ENCODE assay signal across 1 cellular context in the genomic region with DNA sequence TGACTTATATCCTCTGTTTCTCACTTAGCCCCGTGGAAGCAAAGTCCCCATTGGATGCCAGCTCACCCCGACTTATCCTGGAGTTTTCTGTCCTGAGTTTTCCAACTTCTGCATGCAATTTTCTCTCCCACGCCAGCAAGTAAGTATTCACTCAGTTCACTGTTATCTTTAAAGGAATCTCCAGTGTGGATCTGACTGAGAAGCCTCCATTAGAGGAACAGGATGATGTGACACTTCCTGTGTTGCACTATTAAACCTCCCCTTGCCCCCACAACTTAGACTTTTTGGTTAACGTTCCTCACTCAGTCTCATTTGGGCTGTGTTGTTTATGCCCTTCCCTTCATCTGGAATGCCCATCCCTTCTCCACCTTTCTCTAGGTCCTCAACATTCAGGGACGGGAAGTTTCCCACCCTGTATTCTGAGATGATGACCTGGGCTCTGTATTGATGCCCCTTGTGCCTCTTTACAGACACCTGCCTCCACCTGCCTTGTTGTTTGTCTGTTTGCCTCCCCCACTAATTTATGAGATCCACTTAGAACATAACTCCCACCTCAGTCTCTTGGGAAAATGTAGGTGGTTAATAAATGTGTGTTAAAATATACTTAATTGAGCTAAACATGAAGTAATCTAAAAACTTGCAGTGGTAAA.
TF ChIP-seq lines count a peak whose summit lies in the region.

No MANE protein-coding gene starts in this region.

TF ChIP-seq in K562, 482 proteins besides CTCF, POLR2A, EP300 and RAD21 (continued from another document and continues in another):
- TF ChIP-seq CBX5 (IDR thresholded peaks at IDR 0.05; ENCODE audit: borderline replicate concordance, low read depth) (0 out of 2 replicates have a peak, but pooled peaks have one; percentile 43), NFE2L1 (tag; IDR thresholded peaks at IDR 0.05; ENCODE audit: borderline replicate concordance, low read depth) (no peak), ZNF324 (CRISPR knock-in tag; IDR thresholded peaks at IDR 0.05) (no peak), CCNT2 (IDR thresholded peaks at IDR 0.05; ENCODE audit: borderline replicate concordance, extremely low read depth, insufficient read length, low read depth, low read length) (no peak), ELK1 (CRISPR knock-in tag; IDR thresholded peaks at IDR 0.05) (no peak), SRSF1 (IDR thresholded peaks at IDR 0.05; ENCODE audit: low read depth, low read length) (no peak), GTF2E2 (tag; IDR thresholded peaks at IDR 0.05) (no peak), BCOR (IDR thresholded peaks at IDR 0.05) (no peak), ETV5 (CRISPR knock-in tag; IDR thresholded peaks at IDR 0.05; ENCODE audit: low read depth) (no peak), SMARCA5 (IDR thresholded peaks at IDR 0.05) (no peak), ZNF280B (CRISPR knock-in tag; IDR thresholded peaks at IDR 0.05) (no peak), NCOR1 (IDR thresholded peaks at IDR 0.05) (no peak), ZMIZ1 (IDR thresholded peaks at IDR 0.05; ENCODE audit: low read depth in 2 of 2, low read length in 2 of 2) (no peak), MEF2D (tag; conservative IDR thresholded peaks at IDR 0.05; ENCODE audit: low read depth) (no peak), HDAC1 (IDR thresholded peaks at IDR 0.05) (no peak), MEF2A (IDR thresholded peaks at IDR 0.05; ENCODE audit: control insufficient read depth, low read depth, low read length) (no peak), CBFB (CRISPR knock-in tag; IDR thresholded peaks at IDR 0.05) (no peak), YY1 (IDR thresholded peaks at IDR 0.05; ENCODE audit: borderline replicate concordance in 1 of 3, control insufficient read depth in 1 of 3, extremely low read depth in 1 of 3, insufficient read depth in 3 of 3, insufficient read length in 1 of 3, insufficient replicate concordance in 2 of 3, low read depth in 1 of 3, low read length in 2 of 3) (peak in 2 of 3 experiments; percentile 14 to 47), CBFA2T2 (conservative IDR thresholded peaks at IDR 0.05) (no peak), ZNF449 (CRISPR knock-in tag; IDR thresholded peaks at IDR 0.05) (peak; percentile 86), TEAD2 (tag; IDR thresholded peaks at IDR 0.05) (no peak), THRAP3 (IDR thresholded peaks at IDR 0.05; ENCODE audit: borderline replicate concordance) (no peak), HNRNPL (IDR thresholded peaks at IDR 0.05; ENCODE audit: low read depth, low read length) (no peak), ASH1L (IDR thresholded peaks at IDR 0.05; ENCODE audit: borderline replicate concordance, low read depth, partially characterized antibody) (no peak), FOS (IDR thresholded peaks at IDR 0.05; ENCODE audit: extremely low read depth, insufficient read length) (no peak), MECOM (CRISPR knock-in tag; IDR thresholded peaks at IDR 0.05) (no peak), HLTF (IDR thresholded peaks at IDR 0.05) (no peak), ZNF24 (IDR thresholded peaks at IDR 0.05) (no peak), ZNF644 (tag; IDR thresholded peaks at IDR 0.05; ENCODE audit: low read depth) (peak; percentile 62; the same call in 1 of the 2 replicates), ZNF764 (CRISPR knock-in tag; IDR thresholded peaks at IDR 0.05; ENCODE audit: low read depth) (no peak), NR4A1 (CRISPR knock-in tag; IDR thresholded peaks at IDR 0.05) (no peak), NR4A1 (tag; IDR thresholded peaks at IDR 0.05) (0 out of 2 replicates have a peak, but pooled peaks have one; percentile 27), ATF7 (IDR thresholded peaks at IDR 0.05) (no peak), FOSL1 (tag; conservative IDR thresholded peaks at IDR 0.05) (no peak), EHMT2 (IDR thresholded peaks at IDR 0.05) (peak; percentile 76; the same call in 1 of the 2 replicates), SAFB2 (IDR thresholded peaks at IDR 0.05; ENCODE audit: borderline replicate concordance, low read depth, low read length, severe bottlenecking) (no peak), SMC3 (conservative IDR thresholded peaks at IDR 0.05; ENCODE audit: insufficient read depth, low read depth, low read length) (no peak), SNRNP70 (optimal IDR thresholded peaks at IDR 0.05; ENCODE audit: low read depth, low read length) (no peak), CHD4 (IDR thresholded peaks at IDR 0.05; ENCODE audit: insufficient read depth, insufficient replicate concordance, low read depth, low read length, poor library complexity, severe bottlenecking) (no peak), ZNF444 (CRISPR knock-in tag; IDR thresholded peaks at IDR 0.05) (no peak), HDAC8 (tag; IDR thresholded peaks at IDR 0.05) (no peak), SETDB1 (IDR thresholded peaks at IDR 0.05; ENCODE audit: low read length) (no peak), BRD4 (IDR thresholded peaks at IDR 0.05) (no peak), TCF7 (IDR thresholded peaks at IDR 0.05; ENCODE audit: borderline replicate concordance) (no peak), CREBBP (IDR thresholded peaks at IDR 0.05; ENCODE audit: low read depth, low read length) (no peak), ZKSCAN3 (CRISPR knock-in tag; IDR thresholded peaks at IDR 0.05) (no peak), JUND (IDR thresholded peaks at IDR 0.05; ENCODE audit: borderline replicate concordance, low read depth, low read length) (no peak), JUND (tag; IDR thresholded peaks at IDR 0.05; ENCODE audit: borderline replicate concordance, low read depth, low read length) (peak; percentile 18; the same call in 1 of the 3 replicates), MCM7 (IDR thresholded peaks at IDR 0.05) (no peak), GABPB1 (CRISPR knock-in tag; IDR thresholded peaks at IDR 0.05) (peak; percentile 63; the same call in 1 of the 2 replicates), SIX5 (IDR thresholded peaks at IDR 0.05; ENCODE audit: borderline replicate concordance in 1 of 2, insufficient read depth in 1 of 2, low read depth in 1 of 2, low read length in 2 of 2) (no peak)
- TF ChIP-seq, protein P1, sequence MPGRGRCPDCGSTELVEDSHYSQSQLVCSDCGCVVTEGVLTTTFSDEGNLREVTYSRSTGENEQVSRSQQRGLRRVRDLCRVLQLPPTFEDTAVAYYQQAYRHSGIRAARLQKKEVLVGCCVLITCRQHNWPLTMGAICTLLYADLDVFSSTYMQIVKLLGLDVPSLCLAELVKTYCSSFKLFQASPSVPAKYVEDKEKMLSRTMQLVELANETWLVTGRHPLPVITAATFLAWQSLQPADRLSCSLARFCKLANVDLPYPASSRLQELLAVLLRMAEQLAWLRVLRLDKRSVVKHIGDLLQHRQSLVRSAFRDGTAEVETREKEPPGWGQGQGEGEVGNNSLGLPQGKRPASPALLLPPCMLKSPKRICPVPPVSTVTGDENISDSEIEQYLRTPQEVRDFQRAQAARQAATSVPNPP (IDR thresholded peaks at IDR 0.05; ENCODE audit: borderline replicate concordance, insufficient read depth, insufficient read length), result no peak
- TF ChIP-seq, protein P2, sequence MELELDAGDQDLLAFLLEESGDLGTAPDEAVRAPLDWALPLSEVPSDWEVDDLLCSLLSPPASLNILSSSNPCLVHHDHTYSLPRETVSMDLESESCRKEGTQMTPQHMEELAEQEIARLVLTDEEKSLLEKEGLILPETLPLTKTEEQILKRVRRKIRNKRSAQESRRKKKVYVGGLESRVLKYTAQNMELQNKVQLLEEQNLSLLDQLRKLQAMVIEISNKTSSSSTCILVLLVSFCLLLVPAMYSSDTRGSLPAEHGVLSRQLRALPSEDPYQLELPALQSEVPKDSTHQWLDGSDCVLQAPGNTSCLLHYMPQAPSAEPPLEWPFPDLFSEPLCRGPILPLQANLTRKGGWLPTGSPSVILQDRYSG (tag; conservative IDR thresholded peaks at IDR 0.05; ENCODE audit: low read depth), result peak; percentile 78
- TF ChIP-seq, protein P3, sequence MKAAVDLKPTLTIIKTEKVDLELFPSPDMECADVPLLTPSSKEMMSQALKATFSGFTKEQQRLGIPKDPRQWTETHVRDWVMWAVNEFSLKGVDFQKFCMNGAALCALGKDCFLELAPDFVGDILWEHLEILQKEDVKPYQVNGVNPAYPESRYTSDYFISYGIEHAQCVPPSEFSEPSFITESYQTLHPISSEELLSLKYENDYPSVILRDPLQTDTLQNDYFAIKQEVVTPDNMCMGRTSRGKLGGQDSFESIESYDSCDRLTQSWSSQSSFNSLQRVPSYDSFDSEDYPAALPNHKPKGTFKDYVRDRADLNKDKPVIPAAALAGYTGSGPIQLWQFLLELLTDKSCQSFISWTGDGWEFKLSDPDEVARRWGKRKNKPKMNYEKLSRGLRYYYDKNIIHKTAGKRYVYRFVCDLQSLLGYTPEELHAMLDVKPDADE (conservative IDR thresholded peaks at IDR 0.05; ENCODE audit: control insufficient read depth, low read depth, low read length), result no peak
- TF ChIP-seq, protein P4, sequence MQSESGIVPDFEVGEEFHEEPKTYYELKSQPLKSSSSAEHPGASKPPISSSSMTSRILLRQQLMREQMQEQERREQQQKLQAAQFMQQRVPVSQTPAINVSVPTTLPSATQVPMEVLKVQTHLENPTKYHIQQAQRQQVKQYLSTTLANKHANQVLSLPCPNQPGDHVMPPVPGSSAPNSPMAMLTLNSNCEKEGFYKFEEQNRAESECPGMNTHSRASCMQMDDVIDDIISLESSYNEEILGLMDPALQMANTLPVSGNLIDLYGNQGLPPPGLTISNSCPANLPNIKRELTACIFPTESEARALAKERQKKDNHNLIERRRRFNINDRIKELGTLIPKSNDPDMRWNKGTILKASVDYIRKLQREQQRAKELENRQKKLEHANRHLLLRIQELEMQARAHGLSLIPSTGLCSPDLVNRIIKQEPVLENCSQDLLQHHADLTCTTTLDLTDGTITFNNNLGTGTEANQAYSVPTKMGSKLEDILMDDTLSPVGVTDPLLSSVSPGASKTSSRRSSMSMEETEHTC (IDR thresholded peaks at IDR 0.05), result no peak
- TF ChIP-seq, protein P5, sequence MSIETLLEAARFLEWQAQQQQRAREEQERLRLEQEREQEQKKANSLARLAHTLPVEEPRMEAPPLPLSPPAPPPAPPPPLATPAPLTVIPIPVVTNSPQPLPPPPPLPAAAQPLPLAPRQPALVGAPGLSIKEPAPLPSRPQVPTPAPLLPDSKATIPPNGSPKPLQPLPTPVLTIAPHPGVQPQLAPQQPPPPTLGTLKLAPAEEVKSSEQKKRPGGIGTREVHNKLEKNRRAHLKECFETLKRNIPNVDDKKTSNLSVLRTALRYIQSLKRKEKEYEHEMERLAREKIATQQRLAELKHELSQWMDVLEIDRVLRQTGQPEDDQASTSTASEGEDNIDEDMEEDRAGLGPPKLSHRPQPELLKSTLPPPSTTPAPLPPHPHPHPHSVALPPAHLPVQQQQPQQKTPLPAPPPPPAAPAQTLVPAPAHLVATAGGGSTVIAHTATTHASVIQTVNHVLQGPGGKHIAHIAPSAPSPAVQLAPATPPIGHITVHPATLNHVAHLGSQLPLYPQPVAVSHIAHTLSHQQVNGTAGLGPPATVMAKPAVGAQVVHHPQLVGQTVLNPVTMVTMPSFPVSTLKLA (conservative IDR thresholded peaks at IDR 0.05), result no peak
